32 cellular contexts compared by ENCODE assay signal in genomic region chr10:68489919-68490318, GRCh38. TPM values are rescaled to one million over a fixed set of nuclear protein-coding genes. Genes with fewer than 3 reads are reported as not detected.
DNase-seq lines count a peak whose midpoint lies in the region; ATAC-seq and TF ChIP-seq lines count a peak whose summit lies in the region.
"Had no signal": no experiment of that assay in that cellular context is flagged by ENCODE, and none has a peak within 500 bp of the region (broad histone marks: within the 10 kb centered on the region; RNA-seq: fewer than 3 reads in every experiment).

No MANE protein-coding gene starts in this region.

- in situ Hi-C loops in G401 (cut with HindIII; ENCODE audit: low sequenced_read_pairs): no loop called here

- no peak for TF ChIP-seq CTCF in HL-60 (IDR thresholded peaks at IDR 0.05; ENCODE audit: insufficient read depth, low read length)
- TF ChIP-seq CTCF in lower lobe of right lung (IDR thresholded peaks at IDR 0.05): no peak

- no peaks in the 10 kb centered on the region for H3K4me1 Mint-ChIP-seq in activated T-helper 17 cell treated with anti-CD3 and anti-CD28 coated beads, Interleukin-2, amount 50 U/mL, for 72 hours
- H3K4me1 Mint-ChIP-seq: IgD-negative memory B cell; naive thymus-derived CD8-positive, alpha-beta T cell had no signal

- no peak overlapping the region for H3K4me3 ChIP-seq in HL-60 (replicated peaks; ENCODE audit: insufficient read depth, low read length)
- H3K4me3 ChIP-seq in lower lobe of right lung: no peak overlapping the region
- H3K4me3 ChIP-seq: dorsolateral prefrontal cortex, hepatocyte, lung, prostate gland, sigmoid colon, tibial nerve had no signal

- no peaks in the 10 kb centered on the region for H3K9me3 ChIP-seq in lower lobe of right lung
- H3K9me3 ChIP-seq: prostate gland, sigmoid colon, SK-N-SH, tibial nerve had no signal

- no peak overlapping the region; the same call in 1 of the 2 replicates for H3K27ac ChIP-seq in HL-60 (replicated peaks)
- H3K27ac ChIP-seq in lower lobe of right lung: no peak overlapping the region
- H3K27ac ChIP-seq: 22Rv1, C4-2B, dorsolateral prefrontal cortex, hepatocyte, prostate gland, sigmoid colon, tibial nerve had no signal

- H3K27ac Mint-ChIP-seq in activated T-helper 17 cell treated with anti-CD3 and anti-CD28 coated beads, Interleukin-2, amount 50 U/mL, for 72 hours: no peak overlapping the region
- H3K27ac Mint-ChIP-seq: activated T-cell treated with anti-CD3 and anti-CD28 coated beads, Interleukin-2, amount 50 U/mL, for 24 hours; naive thymus-derived CD8-positive, alpha-beta T cell had no signal

- H3K36me3 ChIP-seq in lower lobe of right lung: peaks cover 92% of the 10 kb centered on the region

- H3K9me3 Mint-ChIP-seq in activated T-helper 17 cell treated with anti-CD3 and anti-CD28 coated beads, Interleukin-2, amount 50 U/mL, for 72 hours: no peaks in the 10 kb centered on the region
- H3K9me3 Mint-ChIP-seq: activated T-cell treated with anti-CD3 and anti-CD28 coated beads, Interleukin-2, amount 50 U/mL, for 24 hours; IgD-negative memory B cell; naive thymus-derived CD8-positive, alpha-beta T cell had no signal

- H3K4me1 ChIP-seq in lower lobe of right lung: no peaks in the 10 kb centered on the region
- H3K4me1 ChIP-seq: prostate gland, sigmoid colon, tibial nerve had no signal

- no peaks in the 10 kb centered on the region for H3K27me3 Mint-ChIP-seq in activated T-helper 17 cell treated with anti-CD3 and anti-CD28 coated beads, Interleukin-2, amount 50 U/mL, for 72 hours
- H3K27me3 Mint-ChIP-seq: activated T-cell treated with anti-CD3 and anti-CD28 coated beads, Interleukin-2, amount 50 U/mL, for 24 hours; IgD-negative memory B cell; naive thymus-derived CD8-positive, alpha-beta T cell had no signal

- no peak overlapping the region for H3K4me3 Mint-ChIP-seq in activated T-helper 17 cell treated with anti-CD3 and anti-CD28 coated beads, Interleukin-2, amount 50 U/mL, for 72 hours
- H3K4me3 Mint-ChIP-seq: activated T-cell treated with anti-CD3 and anti-CD28 coated beads, Interleukin-2, amount 50 U/mL, for 24 hours; IgD-negative memory B cell; naive thymus-derived CD8-positive, alpha-beta T cell had no signal

- DNase-seq in SIG-M5 treated with dmso at 0.1 percent for 504 hours (lab: John Stamatoyannopoulos, UW; ENCODE audit: unreplicated experiment) (peak; percentile 55), SIG-M5 (lab: John Stamatoyannopoulos, UW) (no peak), HL-60 (ENCODE audit: low read depth in 1 of 2, low spot score in 1 of 2) (peak; percentile 55 to 65), lower lobe of right lung (peak; percentile 49), NCI-H2196 (lab: John Stamatoyannopoulos, UW; ENCODE audit: unreplicated experiment) (no peak), G401 (ENCODE audit: low spot score) (no peak)
- DNase-seq: activated naive CD4-positive, alpha-beta T cell; activated T-cell treated with anti-CD3 and anti-CD28 coated beads, Interleukin-2, amount 50 U/mL, for 24 hours; Calu3; DMS79 treated with DMSO at 0.1 percent for 48 hours; dorsolateral prefrontal cortex; GF-D8; GOT3; naive thymus-derived CD8-positive, alpha-beta T cell; NCI-H1105; NCI-H187 treated with DMSO at 0.1 percent for 48 hours; NCI-H2171 treated with DMSO at 0.1 percent for 48 hours; NCI-H510A treated with DMSO at 0.1 percent for 48 hours; occipital lobe; PC-3; SK-N-SH; stimulated activated CD4-positive, alpha-beta T cell treated with anti-CD3 and anti-CD28 coated beads, Interleukin-4, amount 100 ng/mL, for 1 hour had no signal

- intact Hi-C loops in lower lobe of right lung (cut with DNase I): no loop called here

- peak; percentile 32 for ATAC-seq in activated T-helper 17 cell treated with anti-CD3 and anti-CD28 coated beads, Interleukin-2, amount 50 U/mL, for 72 hours (replicated peaks)
- ATAC-seq in lower lobe of right lung: peak; percentile 43 to 51
- no peak for ATAC-seq in HG02623 (IDR thresholded peaks at IDR 0.05; ENCODE audit: unreplicated experiment)
- ATAC-seq: naive thymus-derived CD8-positive, alpha-beta T cell; PC-3 had no signal

- peaks cover 84% of the 10 kb centered on the region for H3K36me3 Mint-ChIP-seq in activated T-helper 17 cell treated with anti-CD3 and anti-CD28 coated beads, Interleukin-2, amount 50 U/mL, for 72 hours (ENCODE audit: low read depth)

- no peaks in the 10 kb centered on the region for H3K27me3 ChIP-seq in HL-60 (ENCODE audit: insufficient read depth, poor library complexity, severe bottlenecking)
- H3K27me3 ChIP-seq in lower lobe of right lung (ENCODE audit: low read depth): no peaks in the 10 kb centered on the region
- H3K27me3 ChIP-seq: dorsolateral prefrontal cortex, hepatocyte, sigmoid colon, tibial nerve had no signal

RNA-seq across cellular contexts. Expression of gene DNA2, which starts 18.1 kb away (rescaled TPM):
- total RNA-seq in activated T-helper 17 cell treated with anti-CD3 and anti-CD28 coated beads, Interleukin-2, amount 50 U/mL, for 72 hours: 10 to 100 TPM; 35.0 to 39.8 TPM
- total RNA-seq in lower lobe of right lung: 7.1 TPM
- total RNA-seq in G401 (2014; rRNA removed; shearing (Covaris generic)): 39.1 and 41.0 TPM in 2 replicates

RNA-seq across cellular contexts. Expression of gene SLC25A16, which starts 37.4 kb away (rescaled TPM):
- 10 to 100 TPM; 16.6 to 17.0 TPM for total RNA-seq in activated T-helper 17 cell treated with anti-CD3 and anti-CD28 coated beads, Interleukin-2, amount 50 U/mL, for 72 hours
- 29.4 TPM for total RNA-seq in lower lobe of right lung
- total RNA-seq in G401 (2014; rRNA removed; shearing (Covaris generic)): 7.5 and 14.3 TPM in 2 replicates

Comparison
In these comparisons a context has a peak if more than half of its experiments do, and no peak if none do; other contexts are left out.
1. DNase-seq: peak in SIG-M5 treated with dmso at 0.1 percent for 504 hours (single experiment), HL-60 (2 of 2) and lower lobe of right lung (single experiment); none in SIG-M5 (single experiment), NCI-H2196 (single experiment) and G401 (single experiment).